ENCODE assay signal across 18 cellular contexts in the genomic region with DNA sequence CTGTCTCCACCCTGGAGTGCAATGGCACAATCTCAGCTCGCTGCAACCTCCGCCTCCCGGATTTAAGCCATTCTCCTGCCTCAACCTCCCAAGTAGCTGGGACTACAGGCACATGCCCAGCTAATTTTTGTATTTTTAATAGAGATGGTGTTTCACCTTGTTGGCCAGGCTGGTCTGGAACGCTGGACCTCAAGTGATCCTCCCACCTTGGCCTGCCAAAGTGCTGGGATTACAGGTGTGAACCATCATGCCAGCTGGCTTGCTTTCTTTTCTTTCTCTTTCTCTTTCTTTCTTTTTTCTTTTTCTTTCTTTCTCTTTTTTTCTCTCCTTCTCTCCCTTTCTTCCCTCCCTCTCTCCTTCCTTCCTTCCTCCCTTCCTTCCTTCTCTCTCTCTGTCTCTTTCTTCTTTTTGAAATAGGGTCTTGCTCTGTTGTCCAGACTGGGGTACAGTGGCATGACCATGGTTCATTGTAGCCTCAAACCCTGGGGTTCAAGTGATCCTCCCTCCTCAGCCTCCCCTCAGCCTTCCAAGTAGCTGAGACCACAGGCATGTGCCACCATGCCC.
"Had no signal": no experiment of that assay in that cellular context is flagged by ENCODE, and none has a peak within 500 bp of the region (broad histone marks: within the 10 kb centered on the region; RNA-seq: fewer than 3 reads in every experiment).

No MANE protein-coding gene starts in this region.

- H3K27me3 ChIP-seq: right lobe of liver, testis had no signal

- H3K4me1 Mint-ChIP-seq: activated CD4-positive, alpha-beta T cell treated with anti-CD3 and anti-CD28 coated beads for 36 hours had no signal

- H3K27me3 Mint-ChIP-seq: activated CD4-positive, alpha-beta T cell treated with anti-CD3 and anti-CD28 coated beads for 36 hours; T-cell had no signal

- H3K36me3 ChIP-seq: prostate gland, right lobe of liver, spleen had no signal

- H3K27ac ChIP-seq: right lobe of liver, spleen, testis, VCaP had no signal

- ATAC-seq: activated CD4-positive, alpha-beta T cell treated with anti-CD3 and anti-CD28 coated beads for 36 hours; esophagus mucosa; mucosa of descending colon; right lobe of liver; T-cell had no signal

- H3K9me3 ChIP-seq: mucosa of descending colon, prostate gland, right lobe of liver, spleen, testis had no signal

- H3K4me3 Mint-ChIP-seq: activated CD4-positive, alpha-beta memory T cell treated with anti-CD3 and anti-CD28 coated beads, Interleukin-2, amount 10 ng/mL, durations not matched to agents 7 days and 5 days; activated CD4-positive, alpha-beta T cell treated with anti-CD3 and anti-CD28 coated beads for 36 hours; activated naive CD4-positive, alpha-beta T cell treated with anti-CD3 and anti-CD28 coated beads for 36 hours; nephron; T-cell had no signal

- DNase-seq: activated CD4-positive, alpha-beta memory T cell treated with anti-CD3 and anti-CD28 coated beads, Interleukin-2, amount 10 ng/mL, durations not matched to agents 7 days and 5 days; activated CD4-positive, alpha-beta T cell treated with anti-CD3 and anti-CD28 coated beads for 36 hours; activated CD8-positive, alpha-beta memory T cell treated with anti-CD3 and anti-CD28 coated beads, Interleukin-2, amount 50 U/mL, for 4 hours; activated naive CD4-positive, alpha-beta T cell treated with anti-CD3 and anti-CD28 coated beads for 36 hours; foreskin fibroblast; head of caudate nucleus; mucosa of descending colon; occipital lobe; right lobe of liver; spleen; stimulated activated CD4-positive, alpha-beta T cell treated with anti-CD3 and anti-CD28 coated beads, Interleukin-1b, Interleukin-23, amount 100 ng/mL, for 48 hours; stimulated activated naive CD4-positive, alpha-beta T cell treated with Interleukin-2 at 50 U/mL for 16 hours; T-cell; testis had no signal

- H3K4me3 ChIP-seq: mucosa of descending colon, prostate gland, right lobe of liver, spleen, testis had no signal

- H3K36me3 Mint-ChIP-seq: T-cell had no signal

- H3K9me3 Mint-ChIP-seq: activated CD4-positive, alpha-beta memory T cell treated with anti-CD3 and anti-CD28 coated beads, Interleukin-2, amount 10 ng/mL, durations not matched to agents 7 days and 5 days; activated naive CD4-positive, alpha-beta T cell treated with anti-CD3 and anti-CD28 coated beads for 36 hours; nephron; T-cell had no signal

- H3K27ac Mint-ChIP-seq: activated CD4-positive, alpha-beta memory T cell treated with anti-CD3 and anti-CD28 coated beads, Interleukin-2, amount 10 ng/mL, durations not matched to agents 7 days and 5 days; activated CD4-positive, alpha-beta T cell treated with anti-CD3 and anti-CD28 coated beads for 36 hours; activated naive CD4-positive, alpha-beta T cell treated with anti-CD3 and anti-CD28 coated beads for 36 hours; nephron; T-cell had no signal
